ENCODE assay signal across 1 cellular context in genomic region chr14:24387014-24387355, GRCh38.
TF ChIP-seq lines count a peak whose summit lies in the region.

No MANE protein-coding gene starts in this region.

TF ChIP-seq in HepG2, 621 proteins besides CTCF, POLR2A, EP300 and RAD21 (continued from another document):
- TF ChIP-seq HMGXB3 (CRISPR knock-in tag; IDR thresholded peaks at IDR 0.05; ENCODE audit: borderline replicate concordance), result 0 out of 2 replicates have a peak, but pooled peaks have one; percentile 5
- 0 out of 2 replicates have a peak, but pooled peaks have one; percentile 2 for TF ChIP-seq ISL2 (CRISPR knock-in tag; IDR thresholded peaks at IDR 0.05)
- TF ChIP-seq MTA1 (CRISPR knock-in tag; IDR thresholded peaks at IDR 0.05; ENCODE audit: borderline replicate concordance), result no peak
- TF ChIP-seq RFX1 (IDR thresholded peaks at IDR 0.05), result no peak
- no peak for TF ChIP-seq DR1 (CRISPR knock-in tag; IDR thresholded peaks at IDR 0.05)
- no peak for TF ChIP-seq LRRFIP1 (CRISPR knock-in tag; conservative IDR thresholded peaks at IDR 0.05)
- TF ChIP-seq MAFF (IDR thresholded peaks at IDR 0.05; ENCODE audit: low read depth, low read length), result no peak
- no peak for TF ChIP-seq STAT5B (CRISPR knock-in tag; IDR thresholded peaks at IDR 0.05)
- no peak for TF ChIP-seq NBN (conservative IDR thresholded peaks at IDR 0.05)
- TF ChIP-seq HDAC1 (CRISPR knock-in tag; IDR thresholded peaks at IDR 0.05), result peak; percentile 38; the same call in 1 of the 2 replicates
- TF ChIP-seq NR2F2 (IDR thresholded peaks at IDR 0.05; ENCODE audit: borderline replicate concordance, low read depth), result 0 out of 2 replicates have a peak, but pooled peaks have one; percentile 34
- no peak for TF ChIP-seq PPARG (CRISPR knock-in tag; conservative IDR thresholded peaks at IDR 0.05)
- 0 out of 2 replicates have a peak, but pooled peaks have one; percentile 58 for TF ChIP-seq RFXAP (CRISPR knock-in tag; IDR thresholded peaks at IDR 0.05; ENCODE audit: borderline replicate concordance)
- no peak for TF ChIP-seq NFYB (CRISPR knock-in tag; IDR thresholded peaks at IDR 0.05)
- 0 out of 2 replicates have a peak, but pooled peaks have one; percentile 29 for TF ChIP-seq ZNF414 (CRISPR knock-in tag; IDR thresholded peaks at IDR 0.05)
- no peak for TF ChIP-seq TCF7L2 (IDR thresholded peaks at IDR 0.05; ENCODE audit: low read depth, low read length)
- peak; percentile 59; the same call in 1 of the 2 replicates for TF ChIP-seq ZNF556 (CRISPR knock-in tag; IDR thresholded peaks at IDR 0.05; ENCODE audit: borderline replicate concordance)
- no peak for TF ChIP-seq CBX2 (IDR thresholded peaks at IDR 0.05; ENCODE audit: low read depth, low read length)
- TF ChIP-seq CBX2 (CRISPR knock-in tag; IDR thresholded peaks at IDR 0.05; ENCODE audit: low read depth), result peak; percentile 61; the same call in 1 of the 2 replicates
- no peak for TF ChIP-seq NFE2 (CRISPR knock-in tag; IDR thresholded peaks at IDR 0.05)
- 0 out of 2 replicates have a peak, but pooled peaks have one; percentile 8 for TF ChIP-seq ZNF614 (CRISPR knock-in tag; IDR thresholded peaks at IDR 0.05; ENCODE audit: borderline replicate concordance)
- TF ChIP-seq WIZ (CRISPR knock-in tag; IDR thresholded peaks at IDR 0.05), result peak; percentile 25; the same call in 1 of the 2 replicates
